Comparison of ENCODE assay signal across 1 cellular context in genomic region chr11:5288108-5288911, GRCh38.
A peak's percentile ranks its signal among the peaks of the same experiment; 100 is the strongest.
TF ChIP-seq lines count a peak whose summit lies in the region.

No MANE protein-coding gene starts in this region.

TF ChIP-seq in K562, 482 proteins besides CTCF, POLR2A, EP300 and RAD21 (continued from another document and continues in another):
- TF ChIP-seq CUX1 (CRISPR knock-in tag; IDR thresholded peaks at IDR 0.05) (peak; percentile 65; the same call in 1 of the 2 replicates), CTBP1 (IDR thresholded peaks at IDR 0.05; ENCODE audit: borderline replicate concordance) (peak; percentile 58; the same call in 1 of the 2 replicates), CBX3 (IDR thresholded peaks at IDR 0.05; ENCODE audit: borderline replicate concordance in 1 of 2, low read length in 2 of 2) (peak in 1 of 2 experiments; percentile 63; a peak in 1 of 3 replicates), CC2D1A (IDR thresholded peaks at IDR 0.05) (peak; percentile 82; the same call in 1 of the 2 replicates), ZNF644 (tag; IDR thresholded peaks at IDR 0.05; ENCODE audit: low read depth) (peak; percentile 52; the same call in 1 of the 2 replicates), BRD9 (IDR thresholded peaks at IDR 0.05; ENCODE audit: low read depth, partially characterized antibody) (peak; percentile 44), NFIC (IDR thresholded peaks at IDR 0.05) (peak; percentile 77), ATF1 (CRISPR knock-in tag; IDR thresholded peaks at IDR 0.05) (no peak), ATF1 (tag; IDR thresholded peaks at IDR 0.05) (no peak), ZNF395 (CRISPR knock-in tag; IDR thresholded peaks at IDR 0.05) (peak; percentile 80; the same call in 1 of the 2 replicates), CREB3 (tag; conservative IDR thresholded peaks at IDR 0.05; ENCODE audit: low read depth) (no peak), MBD1 (CRISPR knock-in tag; IDR thresholded peaks at IDR 0.05) (no peak), CXXC5 (CRISPR knock-in tag; IDR thresholded peaks at IDR 0.05) (peak; percentile 63), PBX2 (CRISPR knock-in tag; IDR thresholded peaks at IDR 0.05; ENCODE audit: low read depth) (no peak), PBX2 (tag; conservative IDR thresholded peaks at IDR 0.05; ENCODE audit: low read depth) (peak; percentile 27; the same call in 1 of the 2 replicates), ZNF717 (CRISPR knock-in tag; IDR thresholded peaks at IDR 0.05) (0 out of 2 replicates have a peak, but pooled peaks have one; percentile 33), HDAC1 (IDR thresholded peaks at IDR 0.05) (peak in 1 of 2 experiments; percentile 18; a peak in 2 of 4 replicates), E2F6 (IDR thresholded peaks at IDR 0.05; ENCODE audit: borderline replicate concordance in 1 of 2, extremely low read depth in 1 of 2, insufficient read depth in 1 of 2, insufficient read length in 1 of 2, low read depth in 1 of 2, low read length in 1 of 2, poor library complexity in 1 of 2, severe bottlenecking in 1 of 2) (peak in 1 of 2 experiments; percentile 31), ZZZ3 (IDR thresholded peaks at IDR 0.05) (no peak), CCNT2 (IDR thresholded peaks at IDR 0.05; ENCODE audit: borderline replicate concordance, extremely low read depth, insufficient read length, low read depth, low read length) (peak; percentile 55), POLR2AphosphoS5 (IDR thresholded peaks at IDR 0.05; ENCODE audit: control insufficient read depth, insufficient read depth, low read depth, low read length) (peak; percentile 96), ZNF699 (CRISPR knock-in tag; IDR thresholded peaks at IDR 0.05; ENCODE audit: insufficient replicate concordance) (no peak), NR2C1 (IDR thresholded peaks at IDR 0.05) (no peak), NR2C1 (tag; IDR thresholded peaks at IDR 0.05) (no peak), TBP (optimal IDR thresholded peaks at IDR 0.05; ENCODE audit: low read depth, low read length) (peak; percentile 33), MAX (CRISPR knock-in tag; IDR thresholded peaks at IDR 0.05) (peak; percentile 48), GABPB2 (CRISPR knock-in tag; conservative IDR thresholded peaks at IDR 0.05) (no peak), NCOR1 (IDR thresholded peaks at IDR 0.05) (peak; percentile 94), HCFC1 (IDR thresholded peaks at IDR 0.05; ENCODE audit: low read depth, low read length) (0 out of 2 replicates have a peak, but pooled peaks have one; percentile 23), TCFL5 (CRISPR knock-in tag; conservative IDR thresholded peaks at IDR 0.05) (no peak), HMGN3 (IDR thresholded peaks at IDR 0.05; ENCODE audit: borderline replicate concordance, extremely low read depth, insufficient read length, low read depth, low read length) (no peak), SMARCB1 (IDR thresholded peaks at IDR 0.05; ENCODE audit: insufficient read length, low read depth) (peak; percentile 96), ZNF239 (CRISPR knock-in tag; IDR thresholded peaks at IDR 0.05) (peak; percentile 40; the same call in 1 of the 2 replicates), JUN (IDR thresholded peaks at IDR 0.05; ENCODE audit: borderline replicate concordance, low read depth, low read length) (peak; percentile 93), JUN (CRISPR knock-in tag; IDR thresholded peaks at IDR 0.05; ENCODE audit: borderline replicate concordance) (no peak), ZMIZ1 (IDR thresholded peaks at IDR 0.05; ENCODE audit: low read depth in 2 of 2, low read length in 2 of 2) (peak in 1 of 2 experiments; percentile 89; a peak in 2 of 4 replicates), NCOA1 (IDR thresholded peaks at IDR 0.05; ENCODE audit: low read depth) (peak; percentile 41; the same call in 1 of the 2 replicates), NKRF (IDR thresholded peaks at IDR 0.05; ENCODE audit: borderline replicate concordance) (peak; percentile 26; the same call in 1 of the 2 replicates), GATA2 (CRISPR knock-in tag; IDR thresholded peaks at IDR 0.05) (peak; percentile 60; the same call in 1 of the 2 replicates)
